ENCODE assay signal across 9 cellular contexts in genomic region chr21:37642493-37642892, GRCh38.
A peak's percentile ranks its signal among the peaks of the same experiment; 100 is the strongest.
DNase-seq lines count a peak whose midpoint lies in the region; ATAC-seq, FAIRE-seq and TF ChIP-seq lines count a peak whose summit lies in the region.
"Had no signal": no experiment of that assay in that cellular context is flagged by ENCODE, and none has a peak within 500 bp of the region (broad histone marks: within the 10 kb centered on the region; RNA-seq: fewer than 3 reads in every experiment).

No MANE protein-coding gene starts in this region.

- peak; percentile 51 for TF ChIP-seq CTCF in A673 (conservative IDR thresholded peaks at IDR 0.05; ENCODE audit: low read depth, low read length)

- FAIRE-seq in H54 (lab: Jason Lieb, UNC) = no peak

- intact Hi-C loops in A673 (cut with micrococcal nuclease; ENCODE audit: unreplicated experiment) = loop anchor here (10.0 kb wide), 1 partner anchor 478 kb away; no protein-coding TSS in a partner anchor

- BruUV-seq in A673 (replicated peaks; lab: Mats Ljungman, UMichigan) = no TSS peak

- H3K9me3 ChIP-seq in A673 (ENCODE audit: low read depth, low read length, poor library complexity, severe bottlenecking) = no peaks in the 10 kb centered on the region
- H3K9me3 ChIP-seq: neutrophil had no signal

- H3K4me3 ChIP-seq in A673 (ENCODE audit: low read depth, low read length, poor library complexity, severe bottlenecking) = no peak overlapping the region

- ATAC-seq in GM18867 (IDR thresholded peaks at IDR 0.05; ENCODE audit: unreplicated experiment) (peak; percentile 39), HG02678 (IDR thresholded peaks at IDR 0.05; ENCODE audit: unreplicated experiment) (no peak)

- H3K4me1 ChIP-seq in A673 (ENCODE audit: insufficient read depth, low read length, poor library complexity, severe bottlenecking) = no peaks in the 10 kb centered on the region

- H3K36me3 ChIP-seq in A673 (ENCODE audit: insufficient read depth, low read length, poor library complexity, severe bottlenecking) = no peaks in the 10 kb centered on the region
- H3K36me3 ChIP-seq: neutrophil had no signal

- peaks cover 17% of the 10 kb centered on the region for H3K27me3 ChIP-seq in A673 (replicated peaks; ENCODE audit: insufficient read depth, low read depth, low read length, poor library complexity)

- no peak for TF ChIP-seq POLR2A in H54 (IDR thresholded peaks at IDR 0.05; ENCODE audit: low read depth, low read length)

- POLR2A ChIA-PET in A673 (lab: Charles Lee; ENCODE audit: low non-redundant PET) = no interaction called here

- no peak overlapping the region for H3K27ac ChIP-seq in A673 (ENCODE audit: low read depth, low read length, poor library complexity, severe bottlenecking)
- H3K27ac ChIP-seq: neutrophil had no signal

- DNase-seq in A673 (ENCODE audit: low spot score) (peak; percentile 64), RPMI8226 (peak; percentile 49), iPS DF 19.7 (ENCODE audit: low read depth, low spot score) (peak; percentile 48), H54 (ENCODE audit: insufficient read length, low spot score) (no peak), putamen (ENCODE audit: low spot score) (no peak), nucleus accumbens (lab: John Stamatoyannopoulos, UW) (no peak)

- CTCF ChIA-PET in A673 (lab: Charles Lee) = no interaction called here

Comparison
In these comparisons a context has a peak if more than half of its experiments do, and no peak if none do; other contexts are left out.
1. DNase-seq: peak in A673 (single experiment), RPMI8226 (single experiment) and iPS DF 19.7 (single experiment); none in H54 (single experiment), putamen (single experiment) and nucleus accumbens (0 of 56).